In genomic region chr6:18090349-18090786, GRCh38 we compare ENCODE assay signal across 28 cellular contexts. TPM values are rescaled to one million over a fixed set of nuclear protein-coding genes. Genes with fewer than 3 reads are reported as not detected.
A peak's percentile ranks its signal among the peaks of the same experiment; 100 is the strongest.
DNase-seq lines count a peak whose midpoint lies in the region; ATAC-seq and TF ChIP-seq lines count a peak whose summit lies in the region.
"Had no signal": no experiment of that assay in that cellular context is flagged by ENCODE, and none has a peak within 500 bp of the region (broad histone marks: within the 10 kb centered on the region; RNA-seq: fewer than 3 reads in every experiment).

No MANE protein-coding gene starts in this region.

- intact Hi-C loops in CD14-positive monocyte (cut with micrococcal nuclease), result no loop called here
- intact Hi-C loops in activated CD4-positive, alpha-beta T cell treated with anti-CD3 and anti-CD28 coated beads, Interleukin-2, amount 10 ng/mL, durations not matched to agents 24 days and 14 days (cut with micrococcal nuclease), result no loop called here

- in situ Hi-C loops in KBM-7 (cut with MboI; ENCODE audit: low pct_unique_long_range_greater_than_20kb, low sequenced_read_pairs), result no loop called here

- no peaks in the 10 kb centered on the region for H3K36me3 ChIP-seq in WERI-Rb-1

- H3K9me3 ChIP-seq in WERI-Rb-1 (ENCODE audit: severe bottlenecking), result peaks cover 15% of the 10 kb centered on the region

- peak overlapping the region; percentile 21 for H3K27ac ChIP-seq in WERI-Rb-1
- H3K27ac ChIP-seq: C4-2B, GM23248, RWPE1 had no signal

- no peaks in the 10 kb centered on the region for H3K4me1 Mint-ChIP-seq in CD14-positive monocyte
- no peaks in the 10 kb centered on the region for H3K4me1 Mint-ChIP-seq in activated CD4-positive, alpha-beta T cell treated with anti-CD3 and anti-CD28 coated beads, Interleukin-2, amount 10 ng/mL, durations not matched to agents 24 days and 14 days
- H3K4me1 Mint-ChIP-seq: B cell; CD8-positive, alpha-beta memory T cell; T-cell had no signal

- H3K27me3 ChIP-seq in WERI-Rb-1 (ENCODE audit: insufficient read depth, low read depth, severe bottlenecking), result no peaks in the 10 kb centered on the region

- no peaks in the 10 kb centered on the region for H3K36me3 Mint-ChIP-seq in CD14-positive monocyte
- H3K36me3 Mint-ChIP-seq in activated CD4-positive, alpha-beta T cell treated with anti-CD3 and anti-CD28 coated beads, Interleukin-2, amount 10 ng/mL, durations not matched to agents 24 days and 14 days (ENCODE audit: low read depth), result no peaks in the 10 kb centered on the region
- H3K36me3 Mint-ChIP-seq: CD8-positive, alpha-beta memory T cell; T-cell had no signal

- TF ChIP-seq CTCF in WERI-Rb-1 (IDR thresholded peaks at IDR 0.05; ENCODE audit: low read depth, low read length) (no peak), CD14-positive monocyte (IDR thresholded peaks at IDR 0.05) (no peak)

- DNase-seq in ELF-1 (ENCODE audit: low read depth, low spot score) (peak; percentile 11), KBM-7 (peak; percentile 44), WERI-Rb-1 (peak; percentile 20), erythroblast (lab: John Stamatoyannopoulos, UW) (peak; percentile 31 to 64), CD14-positive monocyte (ENCODE audit: low spot score) (no peak)
- DNase-seq in activated CD4-positive, alpha-beta T cell treated with anti-CD3 and anti-CD28 coated beads, Interleukin-2, amount 10 ng/mL, durations not matched to agents 24 days and 14 days, result no peak
- DNase-seq: Calu3; CD8-positive, alpha-beta memory T cell; DMS153; DND-41; GM23248; H9; HFFc6; Karpas-422; NCI-H1092 treated with DMSO at 0.1 percent for 48 hours; NCI-H1436 treated with DMSO at 0.1 percent for 48 hours; NCI-H187 treated with DMSO at 0.1 percent for 48 hours; NCI-H2107; NCI-H446 treated with DMSO at 0.1 percent for 48 hours; NCI-H526; SHP77; T-cell had no signal

- peaks cover 0 to 14% (median 10%) of the 10 kb centered on the region in 7 donors for H3K9me3 Mint-ChIP-seq in CD14-positive monocyte
- no peaks in the 10 kb centered on the region for H3K9me3 Mint-ChIP-seq in activated CD4-positive, alpha-beta T cell treated with anti-CD3 and anti-CD28 coated beads, Interleukin-2, amount 10 ng/mL, durations not matched to agents 24 days and 14 days

- H3K4me3 ChIP-seq in WERI-Rb-1 (ENCODE audit: low read depth, low read length), result no peak overlapping the region
- H3K4me3 ChIP-seq: GM23248 had no signal

- H3K27me3 Mint-ChIP-seq in CD14-positive monocyte (ENCODE audit: low read depth in 3 of 3), result peaks cover 0 to 6% (median 2%) of the 10 kb centered on the region in 3 donors
- H3K27me3 Mint-ChIP-seq in activated CD4-positive, alpha-beta T cell treated with anti-CD3 and anti-CD28 coated beads, Interleukin-2, amount 10 ng/mL, durations not matched to agents 24 days and 14 days, result peaks cover 3% of the 10 kb centered on the region

- ATAC-seq in GM18861 (IDR thresholded peaks at IDR 0.05; ENCODE audit: unreplicated experiment), result no peak
- ATAC-seq: Panc1, T-cell had no signal

- TF ChIP-seq POLR2A in erythroblast (IDR thresholded peaks at IDR 0.05; ENCODE audit: low read length), result no peak

- no peak overlapping the region for H3K4me3 Mint-ChIP-seq in CD14-positive monocyte
- no peak overlapping the region for H3K4me3 Mint-ChIP-seq in activated CD4-positive, alpha-beta T cell treated with anti-CD3 and anti-CD28 coated beads, Interleukin-2, amount 10 ng/mL, durations not matched to agents 24 days and 14 days
- H3K4me3 Mint-ChIP-seq: B cell; CD8-positive, alpha-beta memory T cell; H9; HFFc6; IgD-negative memory B cell; T-cell had no signal

- H3K27ac Mint-ChIP-seq in CD14-positive monocyte, result no peak overlapping the region
- H3K27ac Mint-ChIP-seq in activated CD4-positive, alpha-beta T cell treated with anti-CD3 and anti-CD28 coated beads, Interleukin-2, amount 10 ng/mL, durations not matched to agents 24 days and 14 days, result no peak overlapping the region
- H3K27ac Mint-ChIP-seq: B cell; CD8-positive, alpha-beta memory T cell; HFFc6; IgD-negative memory B cell; T-cell had no signal

RNA-seq across cellular contexts. Expression of gene NHLRC1, which starts 32.1 kb away (rescaled TPM):
- polyA plus RNA-seq in CD14-positive monocyte, result 1 to 10 TPM; 1.4 to 3.1 TPM
- total RNA-seq in activated CD4-positive, alpha-beta T cell treated with anti-CD3 and anti-CD28 coated beads, Interleukin-2, amount 10 ng/mL, durations not matched to agents 24 days and 14 days, result 0.09 and 0.26 TPM in 2 replicates

Comparison
In these comparisons a context has a peak if more than half of its experiments do, and no peak if none do; other contexts are left out.
1. DNase-seq: peak in ELF-1 (single experiment), KBM-7 (single experiment), WERI-Rb-1 (single experiment) and erythroblast (2 of 2); none in CD14-positive monocyte (single experiment) and activated CD4-positive, alpha-beta T cell treated with anti-CD3 and anti-CD28 coated beads, Interleukin-2, amount 10 ng/mL, durations not matched to agents 24 days and 14 days (single experiment).